ENCODE assay signal across 13 cellular contexts in genomic region chr12:74043343-74043742, GRCh38.
DNase-seq lines count a peak whose midpoint lies in the region; ATAC-seq, FAIRE-seq and TF ChIP-seq lines count a peak whose summit lies in the region.
"Had no signal": no experiment of that assay in that cellular context is flagged by ENCODE, and none has a peak within 500 bp of the region (broad histone marks: within the 10 kb centered on the region; RNA-seq: fewer than 3 reads in every experiment).

No MANE protein-coding gene starts in this region.

- WGBS in suprapubic skin: 34% methylated on average over 3 of the region's 3 CpGs

- H3K4me3 ChIP-seq in MG63 (no peak overlapping the region), breast epithelium (no peak overlapping the region), suprapubic skin (no peak overlapping the region)

- no peak for TF ChIP-seq POLR2A in breast epithelium (IDR thresholded peaks at IDR 0.05)
- TF ChIP-seq POLR2A in suprapubic skin (IDR thresholded peaks at IDR 0.05): no peak
- no peak for TF ChIP-seq POLR2A in GM12891 (IDR thresholded peaks at IDR 0.05; ENCODE audit: low read depth, low read length)

- TF ChIP-seq CTCF in breast epithelium (IDR thresholded peaks at IDR 0.05): no peak
- TF ChIP-seq CTCF in suprapubic skin (IDR thresholded peaks at IDR 0.05): no peak

- no peak for FAIRE-seq in GM12891 (lab: Jason Lieb, UNC)
- FAIRE-seq: small intestine, TTC549 had no signal

- TF ChIP-seq EP300 in suprapubic skin (IDR thresholded peaks at IDR 0.05): no peak

- intact Hi-C loops in breast epithelium (cut with DNase I; ENCODE audit: low total_unique reads): no loop called here

- ATAC-seq in GM21737 (IDR thresholded peaks at IDR 0.05; ENCODE audit: unreplicated experiment): no peak
- ATAC-seq: Panc1 had no signal

- no peaks in the 10 kb centered on the region for H3K27me3 ChIP-seq in MG63
- no peaks in the 10 kb centered on the region for H3K27me3 ChIP-seq in breast epithelium
- no peaks in the 10 kb centered on the region for H3K27me3 ChIP-seq in suprapubic skin

- H3K27ac ChIP-seq in breast epithelium (peak overlapping the region; percentile 36 to 62), suprapubic skin (no peak overlapping the region)

- DNase-seq in COLO829 (ENCODE audit: low spot score): peak; percentile 33
- DNase-seq in MG63: peak; percentile 47
- no peak for DNase-seq in breast epithelium (ENCODE audit: low spot score in 2 of 2)
- peak; percentile 86 for DNase-seq in kidney tubule cell (ENCODE audit: low spot score)
- no peak for DNase-seq in suprapubic skin (ENCODE audit: low spot score in 2 of 2)
- DNase-seq in GOT3 (lab: John Stamatoyannopoulos, UW): no peak
- no peak for DNase-seq in GM12891 (ENCODE audit: insufficient read length, low spot score)
- DNase-seq: activated CD8-positive, alpha-beta memory T cell treated with anti-CD3 and anti-CD28 coated beads, Interleukin-2, amount 50 U/mL, for 4 hours; Karpas-422; small intestine had no signal

- H3K9me3 ChIP-seq in MG63: no peaks in the 10 kb centered on the region
- H3K9me3 ChIP-seq in breast epithelium: no peaks in the 10 kb centered on the region
- no peaks in the 10 kb centered on the region for H3K9me3 ChIP-seq in suprapubic skin

- H3K36me3 ChIP-seq in MG63: no peaks in the 10 kb centered on the region
- no peaks in the 10 kb centered on the region for H3K36me3 ChIP-seq in breast epithelium
- H3K36me3 ChIP-seq in suprapubic skin: no peaks in the 10 kb centered on the region

- no peaks in the 10 kb centered on the region for H3K4me1 ChIP-seq in breast epithelium
- no peaks in the 10 kb centered on the region for H3K4me1 ChIP-seq in suprapubic skin

TF ChIP-seq in GM12891, 5 proteins besides CTCF, POLR2A, EP300 and RAD21:
- no peak for TF ChIP-seq SPI1 (IDR thresholded peaks at IDR 0.05; ENCODE audit: low read depth, low read length)
- TF ChIP-seq POU2F2 (IDR thresholded peaks at IDR 0.05; ENCODE audit: low read depth, low read length): no peak
- no peak for TF ChIP-seq TAF1 (IDR thresholded peaks at IDR 0.05; ENCODE audit: low read depth, low read length)
- TF ChIP-seq POLR2AphosphoS5 (IDR thresholded peaks at IDR 0.05; ENCODE audit: low read depth, low read length): no peak
- no peak for TF ChIP-seq PAX5 (IDR thresholded peaks at IDR 0.05; ENCODE audit: insufficient read depth, low read length, severe bottlenecking)

Comparison
In these comparisons a context has a peak if more than half of its experiments do, and no peak if none do; other contexts are left out.
1. DNase-seq: peak in COLO829 (single experiment), MG63 (single experiment) and kidney tubule cell (single experiment); none in breast epithelium (0 of 2), suprapubic skin (0 of 2), GOT3 (single experiment) and GM12891 (single experiment).